In the genomic region with DNA sequence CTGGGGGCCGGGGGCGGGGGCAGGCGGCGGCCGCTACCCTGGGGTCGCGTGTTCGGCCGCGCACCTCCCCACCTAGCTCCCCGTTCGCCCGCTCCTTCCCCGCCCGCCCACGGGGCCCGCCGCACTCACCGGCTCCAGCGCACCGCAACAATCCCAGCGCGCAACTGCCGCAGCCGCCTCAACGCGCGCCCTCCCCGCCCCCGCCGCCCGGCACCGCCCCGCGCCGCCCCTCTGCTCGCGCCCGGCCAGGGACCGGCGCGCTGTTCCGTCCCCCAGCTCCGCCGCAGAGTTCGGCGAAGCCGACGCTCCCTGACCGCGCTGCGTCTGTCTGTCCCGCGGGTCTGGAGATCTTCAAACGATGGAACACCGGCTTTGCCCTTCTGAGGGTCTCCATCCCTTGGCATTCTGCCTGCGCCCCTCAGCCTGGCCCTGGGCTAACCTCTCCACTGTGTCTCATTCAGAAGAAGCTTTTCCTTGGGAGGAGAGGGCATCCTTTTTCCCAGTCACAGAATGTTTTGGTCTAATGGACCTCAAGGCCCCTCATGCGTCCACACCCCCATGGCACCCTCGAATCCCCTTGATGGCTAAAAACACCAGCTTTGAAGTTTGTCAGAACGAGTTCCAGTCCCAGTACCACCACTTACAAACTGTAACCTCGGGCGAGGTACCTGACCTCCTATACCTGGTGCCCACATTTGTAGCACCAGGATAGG, we compare ENCODE assay signal across 8 cellular contexts. TPM values are rescaled to one million over a fixed set of nuclear protein-coding genes. Genes with fewer than 3 reads are reported as not detected.
DNase-seq lines count a peak whose midpoint lies in the region; ATAC-seq, FAIRE-seq and TF ChIP-seq lines count a peak whose summit lies in the region.

NT5C2 (minus strand) TSS at position 166 of the 713 bp plus-strand sequence. CDS start 18,314 bp downstream, outside the sequence.

- no peaks in the 10 kb centered on the region for H3K36me3 ChIP-seq in A673 (ENCODE audit: insufficient read depth, low read length, poor library complexity, severe bottlenecking)
- H3K36me3 ChIP-seq in HepG2 (replicated peaks in 1 of 2; ENCODE audit: control insufficient read depth in 1 of 2, insufficient read depth in 2 of 2, low read length in 2 of 2) = peaks cover 0 to 5% of the 10 kb centered on the region in 2 experiments; a peak in 1 of 5 replicates

- peaks cover 42% of the 10 kb centered on the region for H3K79me2 ChIP-seq in HepG2 (ENCODE audit: insufficient read depth, low read length)

- no peaks in the 10 kb centered on the region for H4K20me1 ChIP-seq in HepG2 (ENCODE audit: insufficient read depth, low read length)

- DNase-seq in A673 (ENCODE audit: low spot score) (peak; percentile 88), NCI-H460 (ENCODE audit: extremely low read depth, low read depth) (peak; percentile 73), dermis blood vessel endothelial cell (peak; percentile 85), HepG2 (ENCODE audit: low spot score) (peak; percentile 40)
- peak; percentile 66 to 70 for DNase-seq in activated CD4-positive, alpha-beta T cell treated with anti-CD3 and anti-CD28 coated beads, Interleukin-2, amount 50 U/mL, for 24 hours (ENCODE audit: low read depth in 1 of 2, low spot score in 1 of 2)
- peak; percentile 71 to 82 for DNase-seq in stimulated activated CD4-positive, alpha-beta T cell treated with anti-CD3 and anti-CD28 coated beads, Interleukin-2, amount 100 ng/mL, for 48 hours

- H3K9me3 ChIP-seq in A673 (ENCODE audit: low read depth, low read length, poor library complexity, severe bottlenecking) (no peaks in the 10 kb centered on the region), HepG2 (ENCODE audit: low read length) (no peaks in the 10 kb centered on the region)

- in situ Hi-C loops in HepG2 (cut with HindIII; ENCODE audit: extremely low pct_ligation_motif_present, low pct_unique_long_range_greater_than_20kb) = no loop called here

- POLR2A ChIA-PET in A673 (lab: Charles Lee; ENCODE audit: low non-redundant PET) = no interaction called here
- POLR2A ChIA-PET in HepG2 (lab: Yijun Ruan, JAX) = interaction anchor here (0.8 to 4.5 kb wide), 15 partner anchors 9 to 479 kb away, joined by 3 to 65 read pairs (median 7); partner anchors contain the start of genes ARL3, CNNM2 and SFXN2

- 20% methylated on average over 8 of the region's 62 CpGs for WGBS in HepG2 (ENCODE audit: low lambda C conversion rate)

- no peak for TF ChIP-seq RAD21 in HepG2 (CRISPR knock-in tag; IDR thresholded peaks at IDR 0.05)

- ATAC-seq in GM18519 (IDR thresholded peaks at IDR 0.05; ENCODE audit: low FRiP score, unreplicated experiment) (peak; percentile 46), HG03064 (IDR thresholded peaks at IDR 0.05; ENCODE audit: low read depth, unreplicated experiment) (peak; percentile 62), HepG2 (peak; percentile 92)

- no peaks in the 10 kb centered on the region for H3K27me3 ChIP-seq in A673 (replicated peaks; ENCODE audit: insufficient read depth, low read depth, low read length, poor library complexity)
- H3K27me3 ChIP-seq in HepG2 (ENCODE audit: control insufficient read depth in 1 of 2, insufficient read depth in 2 of 2, low read length in 2 of 2) = no peaks in the 10 kb centered on the region; a peak in 1 of 5 replicates

- peak in 1 of 2 experiments; percentile 72; a peak in 2 of 4 replicates for TF ChIP-seq POLR2A in HepG2 (IDR thresholded peaks at IDR 0.05; ENCODE audit: insufficient read depth in 1 of 2, low read depth in 2 of 2, low read length in 2 of 2)

- peak within 1 kb of the TSS; percentile 98 for H3K9ac ChIP-seq in HepG2 (ENCODE audit: insufficient read depth, low read depth, low read length)

- peak within 1 kb of the TSS; percentile 64 for H2AFZ ChIP-seq in HepG2 (ENCODE audit: low read length)

- BruUV-seq in A673 (replicated peaks; lab: Mats Ljungman, UMichigan) (no TSS peak), HepG2 (replicated peaks; lab: Mats Ljungman, UMichigan) (no TSS peak)

- TF ChIP-seq CTCF in A673 (conservative IDR thresholded peaks at IDR 0.05; ENCODE audit: low read depth, low read length) (no peak), HepG2 (CRISPR knock-in tag; IDR thresholded peaks at IDR 0.05) (no peak)

- peak within 1 kb of the TSS; percentile 94 for H3K4me3 ChIP-seq in A673 (ENCODE audit: low read depth, low read length, poor library complexity, severe bottlenecking)
- H3K4me3 ChIP-seq in HepG2 (replicated peaks in 1 of 3; ENCODE audit: insufficient read depth in 1 of 3, low read depth in 2 of 3, low read length in 3 of 3) = peak within 1 kb of the TSS; percentile 82 to 98 (median 85)

- peaks cover 25% of the 10 kb centered on the region for H3K4me1 ChIP-seq in A673 (ENCODE audit: insufficient read depth, low read length, poor library complexity, severe bottlenecking)
- peaks cover 69% of the 10 kb centered on the region for H3K4me1 ChIP-seq in HepG2 (ENCODE audit: insufficient read depth, low read length)

- TF ChIP-seq EP300 in HepG2 (IDR thresholded peaks at IDR 0.05; ENCODE audit: low read depth in 2 of 2, low read length in 2 of 2) (0 out of 4 replicates have a peak, but pooled peaks of 1 of the 2 experiments have one; percentile 17), HepG2 (CRISPR knock-in tag; IDR thresholded peaks at IDR 0.05; ENCODE audit: borderline replicate concordance) (no peak)

- intact Hi-C loops in A673 (cut with micrococcal nuclease; ENCODE audit: unreplicated experiment) = no loop called here
- intact Hi-C loops in HepG2 (cut with micrococcal nuclease; ENCODE audit: unreplicated experiment) = loop anchor here (2.0 kb wide), 3 partner anchors 40 to 52 kb away; partner anchors contain the start of gene RPEL1

- CTCF ChIA-PET in A673 (lab: Charles Lee) = no interaction called here
- CTCF ChIA-PET in HepG2 (lab: Yijun Ruan, JAX; ENCODE audit: low intra/inter-chr PET ratio, low total read pairs) = no interaction called here

- H3K27ac ChIP-seq in A673 (ENCODE audit: low read depth, low read length, poor library complexity, severe bottlenecking) (peak within 1 kb of the TSS; percentile 97), HepG2 (ENCODE audit: extremely low read length, insufficient read depth, low read length) (peak within 1 kb of the TSS; percentile 93)

- no peak for FAIRE-seq in HepG2 (lab: Jason Lieb, UNC)

- peak within 1 kb of the TSS; percentile 99 for H3K4me2 ChIP-seq in HepG2 (ENCODE audit: low read depth, low read length)

TF ChIP-seq in HepG2, 621 proteins besides CTCF, POLR2A, EP300 and RAD21 (continues in another document):
- TF ChIP-seq ZNF124 (CRISPR knock-in tag; IDR thresholded peaks at IDR 0.05) (no peak), TAF1 (CRISPR knock-in tag; IDR thresholded peaks at IDR 0.05) (0 out of 2 replicates have a peak, but pooled peaks have one; percentile 18), ZMYM4 (CRISPR knock-in tag; IDR thresholded peaks at IDR 0.05) (peak; percentile 62; the same call in 1 of the 2 replicates), CCDC6 (CRISPR knock-in tag; IDR thresholded peaks at IDR 0.05) (no peak; the same call in 1 of the 2 replicates), HINFP (CRISPR knock-in tag; IDR thresholded peaks at IDR 0.05; ENCODE audit: low read depth) (no peak), ZNF747 (CRISPR knock-in tag; IDR thresholded peaks at IDR 0.05; ENCODE audit: borderline replicate concordance) (0 out of 2 replicates have a peak, but pooled peaks have one; percentile 31), ZNF138 (CRISPR knock-in tag; IDR thresholded peaks at IDR 0.05; ENCODE audit: low read depth) (no peak), PAX8 (CRISPR knock-in tag; IDR thresholded peaks at IDR 0.05; ENCODE audit: borderline replicate concordance) (no peak), ZNF101 (CRISPR knock-in tag; IDR thresholded peaks at IDR 0.05; ENCODE audit: borderline replicate concordance, low read depth) (no peak), ATF7-NPFF (CRISPR knock-in tag; IDR thresholded peaks at IDR 0.05; ENCODE audit: low read depth) (no peak; the same call in 1 of the 2 replicates)

RNA-seq across cellular contexts. Expression of gene NT5C2, which starts in this region (rescaled TPM):
- total RNA-seq in A673 (2021) (60.0 and 61.8 TPM in 2 replicates), dermis blood vessel endothelial cell (80.2 and 83.2 TPM in 2 replicates), HepG2 (2016; rRNA removed; fragmentation: Illumina TruSeq; extraction: Trizol) (40.6 and 51.5 TPM in 2 replicates)
- 170 and 220 TPM in 2 replicates for total RNA-seq in NCI-H460 (2014; rRNA removed; shearing (Covaris generic))
- 123 and 129 TPM in 2 replicates for polyA plus RNA-seq in NCI-H460 (2014; cell fraction: nucleus; rRNA removed)
- 14.0 and 14.6 TPM in 2 replicates for total RNA-seq in HepG2 (2016; cell fraction: cytosol; rRNA removed; fragmentation: Illumina TruSeq; extraction: Trizol; ENCODE audit: low read depth)
- 41.6 and 53.9 TPM in 2 replicates for total RNA-seq in HepG2 (2016; cell fraction: insoluble cytoplasmic fraction; rRNA removed; fragmentation: Illumina TruSeq; extraction: Trizol)
- total RNA-seq in HepG2 (2016; cell fraction: membrane; rRNA removed; fragmentation: Illumina TruSeq; extraction: Trizol) = 20.7 and 21.7 TPM in 2 replicates
- total RNA-seq in HepG2 (2016; cell fraction: nucleus; rRNA removed; fragmentation: Illumina TruSeq; extraction: Trizol) = 45.1 and 47.6 TPM in 2 replicates
- polyA plus RNA-seq in HepG2 (2011; rRNA removed) = 53.3 and 55.2 TPM in 2 replicates
- 31.0 and 44.8 TPM in 2 replicates for polyA plus RNA-seq in HepG2 (2011; cell fraction: cytosol; rRNA removed)
- polyA plus RNA-seq in HepG2 (2011; cell fraction: nucleus; rRNA removed) = 26.5 and 38.0 TPM in 2 replicates
- polyA plus RNA-seq in HepG2 (2012) = 47.1 and 62.0 TPM in 2 replicates
- polyA plus RNA-seq in HepG2 (2016; cell fraction: cytosol; fragmentation: Illumina TruSeq; extraction: Trizol; ENCODE audit: low read depth) = 4.3 and 4.4 TPM in 2 replicates
- 49.2 and 49.9 TPM in 2 replicates for polyA plus RNA-seq in HepG2 (2016; cell fraction: insoluble cytoplasmic fraction; fragmentation: Illumina TruSeq; extraction: Trizol; ENCODE audit: low read depth)
- 12.7 and 13.5 TPM in 2 replicates for polyA plus RNA-seq in HepG2 (2016; cell fraction: membrane; fragmentation: Illumina TruSeq; extraction: Trizol; ENCODE audit: low read depth)
- 51.3 and 57.2 TPM in 2 replicates for polyA plus RNA-seq in HepG2 (2016; cell fraction: nucleus; fragmentation: Illumina TruSeq; extraction: Trizol; ENCODE audit: insufficient read depth, low read depth)
- polyA minus RNA-seq in HepG2 (2011; rRNA and poly(A)+ RNA removed; ENCODE audit: low replicate concordance) = 48.0 and 50.4 TPM in 2 replicates
- 38.7 and 41.0 TPM in 2 replicates for polyA minus RNA-seq in HepG2 (2011; cell fraction: cytosol; rRNA and poly(A)+ RNA removed)
- 71.3 and 106 TPM in 2 replicates for polyA minus RNA-seq in HepG2 (2011; cell fraction: nucleus; rRNA and poly(A)+ RNA removed)

Comparison
In these comparisons a context has a peak if more than half of its experiments do, and no peak if none do; other contexts are left out.
1. Peak in every context shown above with its lines: DNase-seq, ATAC-seq, H3K4me3 ChIP-seq and H3K27ac ChIP-seq.